31 cellular contexts compared by ENCODE assay signal in genomic region chr10:107803541-107803940, GRCh38.
"Had no signal": no experiment of that assay in that cellular context is flagged by ENCODE, and none has a peak within 500 bp of the region (broad histone marks: within the 10 kb centered on the region; RNA-seq: fewer than 3 reads in every experiment).

No MANE protein-coding gene starts in this region.

- ATAC-seq: heart right ventricle; left cardiac atrium; left lung; lower lobe of right lung; natural killer cell; right cardiac atrium; sciatic nerve; stimulated activated effector memory CD8-positive, alpha-beta T cell treated with anti-CD3 and anti-CD28 coated beads, Interleukin-12 subunit alpha, Interleukin-12 subunit beta, amount 100 ng/mL, for 72 hours; upper lobe of right lung had no signal

- H3K27ac ChIP-seq: heart right ventricle, hepatocyte, left lung, lower lobe of right lung, neural progenitor cell, neutrophil, parathyroid adenoma, skin epidermis, suprapubic skin, thoracic aorta, tibial artery, upper lobe of right lung, uterus had no signal

- H3K27me3 ChIP-seq: hepatocyte, left lung, neural progenitor cell, neutrophil, suprapubic skin, tibial artery, upper lobe of right lung, uterus had no signal

- H3K9me3 Mint-ChIP-seq: neural progenitor cell had no signal

- H3K79me2 ChIP-seq: hepatocyte, parathyroid adenoma had no signal

- DNase-seq: heart right ventricle; islet precursor cell; left cardiac atrium; left lung; lower lobe of right lung; mammary epithelial cell; mesenchymal stem cell; naive B cell; natural killer cell; occipital lobe; retina; right cardiac atrium; stimulated activated CD4-positive, alpha-beta T cell treated with anti-CD3 and anti-CD28 coated beads, Interleukin-12 subunit alpha, Interleukin-12 subunit beta, amount 100 ng/mL, for 4 hours; stimulated activated CD4-positive, alpha-beta T cell treated with anti-CD3 and anti-CD28 coated beads, Interleukin-15, amount 100 ng/mL, for 24 hours; stimulated activated CD4-positive, alpha-beta T cell treated with anti-CD3 and anti-CD28 coated beads, Interleukin-2, amount 100 ng/mL, for 24 hours; stimulated activated CD4-positive, alpha-beta T cell treated with anti-CD3 and anti-CD28 coated beads, Interleukin-4, amount 100 ng/mL, for 24 hours; stimulated activated naive CD4-positive, alpha-beta T cell; tibial artery; trophoblast cell; upper lobe of right lung; uterus had no signal

- H3K36me3 ChIP-seq: heart right ventricle, left lung, lower lobe of right lung, neural progenitor cell, neutrophil, suprapubic skin, thoracic aorta, tibial artery, upper lobe of right lung, uterus had no signal

- H3K36me3 Mint-ChIP-seq: naive B cell; natural killer cell; neural progenitor cell; stimulated activated effector memory CD8-positive, alpha-beta T cell treated with anti-CD3 and anti-CD28 coated beads, Interleukin-12 subunit alpha, Interleukin-12 subunit beta, amount 100 ng/mL, for 72 hours had no signal

- H3K4me1 ChIP-seq: heart right ventricle, left lung, lower lobe of right lung, parathyroid adenoma, suprapubic skin, tibial artery, upper lobe of right lung, uterus had no signal

- H3K27ac Mint-ChIP-seq: naive B cell; natural killer cell; neural progenitor cell; stimulated activated effector memory CD8-positive, alpha-beta T cell treated with anti-CD3 and anti-CD28 coated beads, Interleukin-12 subunit alpha, Interleukin-12 subunit beta, amount 100 ng/mL, for 72 hours; stimulated activated naive CD8-positive, alpha-beta T cell treated with anti-CD3 and anti-CD28 coated beads, Interleukin-15, Interleukin-2, amounts not matched to agents 100 ng/mL and 50 ng/mL, for 24 hours had no signal

- H3K4me1 Mint-ChIP-seq: naive B cell; natural killer cell; stimulated activated effector memory CD8-positive, alpha-beta T cell treated with anti-CD3 and anti-CD28 coated beads, Interleukin-12 subunit alpha, Interleukin-12 subunit beta, amount 100 ng/mL, for 72 hours had no signal

- H3K27me3 Mint-ChIP-seq: stimulated activated naive CD8-positive, alpha-beta T cell treated with anti-CD3 and anti-CD28 coated beads, Interleukin-15, Interleukin-2, amounts not matched to agents 100 ng/mL and 50 ng/mL, for 24 hours had no signal

- H3K4me3 Mint-ChIP-seq: naive B cell; natural killer cell; neural progenitor cell; stimulated activated effector memory CD8-positive, alpha-beta T cell treated with anti-CD3 and anti-CD28 coated beads, Interleukin-12 subunit alpha, Interleukin-12 subunit beta, amount 100 ng/mL, for 72 hours; stimulated activated naive CD8-positive, alpha-beta T cell treated with anti-CD3 and anti-CD28 coated beads, Interleukin-15, Interleukin-2, amounts not matched to agents 100 ng/mL and 50 ng/mL, for 24 hours had no signal

- H2AFZ ChIP-seq: hepatocyte, neural progenitor cell, parathyroid adenoma had no signal

- H3K4me2 ChIP-seq: hepatocyte, neural progenitor cell had no signal

- H3K4me3 ChIP-seq: heart right ventricle, hepatocyte, left lung, lower lobe of right lung, neural progenitor cell, skin epidermis, suprapubic skin, thoracic aorta, tibial artery, upper lobe of right lung, uterus had no signal
